2 cellular contexts compared by ENCODE assay signal in the genomic region with DNA sequence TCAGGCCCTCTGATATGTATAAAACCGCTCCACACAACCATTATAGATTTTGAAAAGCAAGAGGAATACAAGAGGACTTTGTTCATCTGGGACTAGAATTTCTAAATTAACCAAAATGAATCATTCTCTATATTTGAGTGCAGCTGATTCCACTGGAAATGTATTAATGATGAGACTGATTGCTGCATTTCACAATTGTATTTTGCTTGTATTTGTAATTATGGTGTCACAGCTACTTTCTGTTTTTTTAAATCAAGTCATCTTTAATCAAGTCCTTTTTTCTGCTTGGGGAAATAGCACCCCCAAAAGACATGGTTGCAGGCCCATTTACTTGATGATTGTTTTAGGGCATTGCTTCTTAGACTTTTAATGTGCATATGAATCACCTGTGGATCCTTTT.
TF ChIP-seq lines count a peak whose summit lies in the region.

No MANE protein-coding gene starts in this region.

TF ChIP-seq in H1, 55 proteins besides CTCF, POLR2A, EP300 and RAD21:
- TF ChIP-seq RBBP5 (IDR thresholded peaks at IDR 0.05; ENCODE audit: borderline replicate concordance, low read depth, low read length) (no peak), CHD2 (IDR thresholded peaks at IDR 0.05; ENCODE audit: low read length) (no peak), JUN (IDR thresholded peaks at IDR 0.05; ENCODE audit: low read depth, low read length) (no peak), SRF (IDR thresholded peaks at IDR 0.05; ENCODE audit: low read depth, low read length) (no peak), RNF2 (IDR thresholded peaks at IDR 0.05; ENCODE audit: borderline replicate concordance, low read depth, low read length, missing control alignments, poor library complexity, severe bottlenecking) (no peak), TAF1 (IDR thresholded peaks at IDR 0.05; ENCODE audit: low read depth, low read length) (no peak), HDAC6 (IDR thresholded peaks at IDR 0.05; ENCODE audit: low read depth, low read length) (no peak), SP2 (IDR thresholded peaks at IDR 0.05; ENCODE audit: low read length) (no peak), SAP30 (IDR thresholded peaks at IDR 0.05; ENCODE audit: insufficient read depth, insufficient replicate concordance, low read length) (no peak), YY1 (IDR thresholded peaks at IDR 0.05; ENCODE audit: low read depth, low read length) (no peak), SIRT6 (IDR thresholded peaks at IDR 0.05; ENCODE audit: low read length) (no peak), POU5F1 (IDR thresholded peaks at IDR 0.05; ENCODE audit: low read depth, low read length) (no peak), NRF1 (IDR thresholded peaks at IDR 0.05; ENCODE audit: low read depth, low read length) (no peak), CBX8 (IDR thresholded peaks at IDR 0.05; ENCODE audit: borderline replicate concordance, low read depth, low read length) (no peak)
- TF ChIP-seq, protein P1, sequence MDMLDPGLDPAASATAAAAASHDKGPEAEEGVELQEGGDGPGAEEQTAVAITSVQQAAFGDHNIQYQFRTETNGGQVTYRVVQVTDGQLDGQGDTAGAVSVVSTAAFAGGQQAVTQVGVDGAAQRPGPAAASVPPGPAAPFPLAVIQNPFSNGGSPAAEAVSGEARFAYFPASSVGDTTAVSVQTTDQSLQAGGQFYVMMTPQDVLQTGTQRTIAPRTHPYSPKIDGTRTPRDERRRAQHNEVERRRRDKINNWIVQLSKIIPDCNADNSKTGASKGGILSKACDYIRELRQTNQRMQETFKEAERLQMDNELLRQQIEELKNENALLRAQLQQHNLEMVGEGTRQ (IDR thresholded peaks at IDR 0.05; ENCODE audit: low read length), result no peak
- TF ChIP-seq, protein P2, sequence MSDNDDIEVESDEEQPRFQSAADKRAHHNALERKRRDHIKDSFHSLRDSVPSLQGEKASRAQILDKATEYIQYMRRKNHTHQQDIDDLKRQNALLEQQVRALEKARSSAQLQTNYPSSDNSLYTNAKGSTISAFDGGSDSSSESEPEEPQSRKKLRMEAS (IDR thresholded peaks at IDR 0.05), result no peak

TF ChIP-seq in GM23338, 12 proteins besides CTCF, POLR2A, EP300 and RAD21:
- TF ChIP-seq ZNF331 (CRISPR knock-in tag; IDR thresholded peaks at IDR 0.05; ENCODE audit: low read depth) (no peak), EZH2 (IDR thresholded peaks at IDR 0.05; ENCODE audit: low read depth, unreplicated experiment) (no peak), CREB1 (CRISPR knock-in tag; IDR thresholded peaks at IDR 0.05; ENCODE audit: low read depth) (no peak), EZH2phosphoT487 (IDR thresholded peaks at IDR 0.05; ENCODE audit: unreplicated experiment) (no peak), NANOG (IDR thresholded peaks at IDR 0.05; ENCODE audit: borderline replicate concordance) (no peak), JUNB (IDR thresholded peaks at IDR 0.05; ENCODE audit: unreplicated experiment) (no peak), POLR2AphosphoS5 (IDR thresholded peaks at IDR 0.05; ENCODE audit: low read depth) (no peak), STAT1 (IDR thresholded peaks at IDR 0.05; ENCODE audit: unreplicated experiment) (no peak), ZNF114 (CRISPR knock-in tag; IDR thresholded peaks at IDR 0.05) (no peak)
- TF ChIP-seq, protein P3, sequence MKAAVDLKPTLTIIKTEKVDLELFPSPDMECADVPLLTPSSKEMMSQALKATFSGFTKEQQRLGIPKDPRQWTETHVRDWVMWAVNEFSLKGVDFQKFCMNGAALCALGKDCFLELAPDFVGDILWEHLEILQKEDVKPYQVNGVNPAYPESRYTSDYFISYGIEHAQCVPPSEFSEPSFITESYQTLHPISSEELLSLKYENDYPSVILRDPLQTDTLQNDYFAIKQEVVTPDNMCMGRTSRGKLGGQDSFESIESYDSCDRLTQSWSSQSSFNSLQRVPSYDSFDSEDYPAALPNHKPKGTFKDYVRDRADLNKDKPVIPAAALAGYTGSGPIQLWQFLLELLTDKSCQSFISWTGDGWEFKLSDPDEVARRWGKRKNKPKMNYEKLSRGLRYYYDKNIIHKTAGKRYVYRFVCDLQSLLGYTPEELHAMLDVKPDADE (IDR thresholded peaks at IDR 0.05), result no peak
- TF ChIP-seq, protein P4, sequence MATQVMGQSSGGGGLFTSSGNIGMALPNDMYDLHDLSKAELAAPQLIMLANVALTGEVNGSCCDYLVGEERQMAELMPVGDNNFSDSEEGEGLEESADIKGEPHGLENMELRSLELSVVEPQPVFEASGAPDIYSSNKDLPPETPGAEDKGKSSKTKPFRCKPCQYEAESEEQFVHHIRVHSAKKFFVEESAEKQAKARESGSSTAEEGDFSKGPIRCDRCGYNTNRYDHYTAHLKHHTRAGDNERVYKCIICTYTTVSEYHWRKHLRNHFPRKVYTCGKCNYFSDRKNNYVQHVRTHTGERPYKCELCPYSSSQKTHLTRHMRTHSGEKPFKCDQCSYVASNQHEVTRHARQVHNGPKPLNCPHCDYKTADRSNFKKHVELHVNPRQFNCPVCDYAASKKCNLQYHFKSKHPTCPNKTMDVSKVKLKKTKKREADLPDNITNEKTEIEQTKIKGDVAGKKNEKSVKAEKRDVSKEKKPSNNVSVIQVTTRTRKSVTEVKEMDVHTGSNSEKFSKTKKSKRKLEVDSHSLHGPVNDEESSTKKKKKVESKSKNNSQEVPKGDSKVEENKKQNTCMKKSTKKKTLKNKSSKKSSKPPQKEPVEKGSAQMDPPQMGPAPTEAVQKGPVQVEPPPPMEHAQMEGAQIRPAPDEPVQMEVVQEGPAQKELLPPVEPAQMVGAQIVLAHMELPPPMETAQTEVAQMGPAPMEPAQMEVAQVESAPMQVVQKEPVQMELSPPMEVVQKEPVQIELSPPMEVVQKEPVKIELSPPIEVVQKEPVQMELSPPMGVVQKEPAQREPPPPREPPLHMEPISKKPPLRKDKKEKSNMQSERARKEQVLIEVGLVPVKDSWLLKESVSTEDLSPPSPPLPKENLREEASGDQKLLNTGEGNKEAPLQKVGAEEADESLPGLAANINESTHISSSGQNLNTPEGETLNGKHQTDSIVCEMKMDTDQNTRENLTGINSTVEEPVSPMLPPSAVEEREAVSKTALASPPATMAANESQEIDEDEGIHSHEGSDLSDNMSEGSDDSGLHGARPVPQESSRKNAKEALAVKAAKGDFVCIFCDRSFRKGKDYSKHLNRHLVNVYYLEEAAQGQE (IDR thresholded peaks at IDR 0.05; ENCODE audit: unreplicated experiment), result no peak
- TF ChIP-seq, protein P5, sequence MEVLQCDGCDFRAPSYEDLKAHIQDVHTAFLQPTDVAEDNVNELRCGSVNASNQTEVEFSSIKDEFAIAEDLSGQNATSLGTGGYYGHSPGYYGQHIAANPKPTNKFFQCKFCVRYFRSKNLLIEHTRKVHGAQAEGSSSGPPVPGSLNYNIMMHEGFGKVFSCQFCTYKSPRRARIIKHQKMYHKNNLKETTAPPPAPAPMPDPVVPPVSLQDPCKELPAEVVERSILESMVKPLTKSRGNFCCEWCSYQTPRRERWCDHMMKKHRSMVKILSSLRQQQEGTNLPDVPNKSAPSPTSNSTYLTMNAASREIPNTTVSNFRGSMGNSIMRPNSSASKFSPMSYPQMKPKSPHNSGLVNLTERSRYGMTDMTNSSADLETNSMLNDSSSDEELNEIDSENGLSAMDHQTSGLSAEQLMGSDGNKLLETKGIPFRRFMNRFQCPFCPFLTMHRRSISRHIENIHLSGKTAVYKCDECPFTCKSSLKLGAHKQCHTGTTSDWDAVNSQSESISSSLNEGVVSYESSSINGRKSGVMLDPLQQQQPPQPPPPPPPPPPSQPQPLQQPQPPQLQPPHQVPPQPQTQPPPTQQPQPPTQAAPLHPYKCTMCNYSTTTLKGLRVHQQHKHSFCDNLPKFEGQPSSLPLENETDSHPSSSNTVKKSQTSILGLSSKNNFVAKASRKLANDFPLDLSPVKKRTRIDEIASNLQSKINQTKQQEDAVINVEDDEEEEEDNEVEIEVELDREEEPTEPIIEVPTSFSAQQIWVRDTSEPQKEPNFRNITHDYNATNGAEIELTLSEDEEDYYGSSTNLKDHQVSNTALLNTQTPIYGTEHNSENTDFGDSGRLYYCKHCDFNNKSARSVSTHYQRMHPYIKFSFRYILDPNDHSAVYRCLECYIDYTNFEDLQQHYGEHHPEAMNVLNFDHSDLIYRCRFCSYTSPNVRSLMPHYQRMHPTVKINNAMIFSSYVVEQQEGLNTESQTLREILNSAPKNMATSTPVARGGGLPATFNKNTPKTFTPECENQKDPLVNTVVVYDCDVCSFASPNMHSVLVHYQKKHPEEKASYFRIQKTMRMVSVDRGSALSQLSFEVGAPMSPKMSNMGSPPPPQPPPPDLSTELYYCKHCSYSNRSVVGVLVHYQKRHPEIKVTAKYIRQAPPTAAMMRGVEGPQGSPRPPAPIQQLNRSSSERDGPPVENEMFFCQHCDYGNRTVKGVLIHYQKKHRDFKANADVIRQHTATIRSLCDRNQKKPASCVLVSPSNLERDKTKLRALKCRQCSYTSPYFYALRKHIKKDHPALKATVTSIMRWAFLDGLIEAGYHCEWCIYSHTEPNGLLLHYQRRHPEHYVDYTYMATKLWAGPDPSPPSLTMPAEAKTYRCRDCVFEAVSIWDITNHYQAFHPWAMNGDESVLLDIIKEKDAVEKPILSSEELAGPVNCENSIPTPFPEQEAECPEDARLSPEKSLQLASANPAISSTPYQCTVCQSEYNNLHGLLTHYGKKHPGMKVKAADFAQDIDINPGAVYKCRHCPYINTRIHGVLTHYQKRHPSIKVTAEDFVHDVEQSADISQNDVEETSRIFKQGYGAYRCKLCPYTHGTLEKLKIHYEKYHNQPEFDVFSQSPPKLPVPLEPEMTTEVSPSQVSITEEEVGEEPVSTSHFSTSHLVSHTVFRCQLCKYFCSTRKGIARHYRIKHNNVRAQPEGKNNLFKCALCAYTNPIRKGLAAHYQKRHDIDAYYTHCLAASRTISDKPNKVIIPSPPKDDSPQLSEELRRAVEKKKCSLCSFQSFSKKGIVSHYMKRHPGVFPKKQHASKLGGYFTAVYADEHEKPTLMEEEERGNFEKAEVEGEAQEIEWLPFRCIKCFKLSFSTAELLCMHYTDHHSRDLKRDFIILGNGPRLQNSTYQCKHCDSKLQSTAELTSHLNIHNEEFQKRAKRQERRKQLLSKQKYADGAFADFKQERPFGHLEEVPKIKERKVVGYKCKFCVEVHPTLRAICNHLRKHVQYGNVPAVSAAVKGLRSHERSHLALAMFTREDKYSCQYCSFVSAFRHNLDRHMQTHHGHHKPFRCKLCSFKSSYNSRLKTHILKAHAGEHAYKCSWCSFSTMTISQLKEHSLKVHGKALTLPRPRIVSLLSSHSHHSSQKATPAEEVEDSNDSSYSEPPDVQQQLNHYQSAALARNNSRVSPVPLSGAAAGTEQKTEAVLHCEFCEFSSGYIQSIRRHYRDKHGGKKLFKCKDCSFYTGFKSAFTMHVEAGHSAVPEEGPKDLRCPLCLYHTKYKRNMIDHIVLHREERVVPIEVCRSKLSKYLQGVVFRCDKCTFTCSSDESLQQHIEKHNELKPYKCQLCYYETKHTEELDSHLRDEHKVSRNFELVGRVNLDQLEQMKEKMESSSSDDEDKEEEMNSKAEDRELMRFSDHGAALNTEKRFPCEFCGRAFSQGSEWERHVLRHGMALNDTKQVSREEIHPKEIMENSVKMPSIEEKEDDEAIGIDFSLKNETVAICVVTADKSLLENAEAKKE (CRISPR knock-in tag; IDR thresholded peaks at IDR 0.05), result no peak
TF ChIP-seq in GM23338: peak in this region for 0.
